ENCODE assay signal across 9 cellular contexts in genomic region chr17:27236710-27237315, GRCh38. TPM values are rescaled to one million over a fixed set of nuclear protein-coding genes. Genes with fewer than 3 reads are reported as not detected.
DNase-seq lines count a peak whose midpoint lies in the region; ATAC-seq and TF ChIP-seq lines count a peak whose summit lies in the region.
"Had no signal": no experiment of that assay in that cellular context is flagged by ENCODE, and none has a peak within 500 bp of the region (broad histone marks: within the 10 kb centered on the region; RNA-seq: fewer than 3 reads in every experiment).

No MANE protein-coding gene starts in this region.

- peaks cover 12% of the 10 kb centered on the region for H3K4me1 Mint-ChIP-seq in nephron
- H3K4me1 Mint-ChIP-seq in stimulated activated naive CD8-positive, alpha-beta T cell treated with anti-CD3 and anti-CD28 coated beads, Interleukin-15, amount 100 ng/mL, for 72 hours: peaks cover 33% of the 10 kb centered on the region

- peaks cover 24% of the 10 kb centered on the region for H3K27me3 Mint-ChIP-seq in nephron (ENCODE audit: low read depth)
- H3K27me3 Mint-ChIP-seq in stimulated activated naive CD8-positive, alpha-beta T cell treated with anti-CD3 and anti-CD28 coated beads, Interleukin-15, amount 100 ng/mL, for 72 hours: peaks cover 22% of the 10 kb centered on the region

- no peak overlapping the region for H3K27ac Mint-ChIP-seq in nephron
- H3K27ac Mint-ChIP-seq in stimulated activated naive CD8-positive, alpha-beta T cell treated with anti-CD3 and anti-CD28 coated beads, Interleukin-15, amount 100 ng/mL, for 72 hours: no peak overlapping the region
- H3K27ac Mint-ChIP-seq: T-helper 1 cell treated with Interleukin-12 subunit alpha and Interleukin-12 subunit beta and Interleukin-4 antibody, amounts not matched to agents 30 μg/mL and 1 μg/mL, for 36 hours had no signal

- no peak overlapping the region for H3K4me3 ChIP-seq in esophagus muscularis mucosa

- no peak for TF ChIP-seq POLR2A in esophagus muscularis mucosa (IDR thresholded peaks at IDR 0.05; ENCODE audit: low read depth)

- no peaks in the 10 kb centered on the region for H3K27me3 ChIP-seq in esophagus muscularis mucosa

- peaks cover 0 to 33% (median 11%) of the 10 kb centered on the region in 4 donors for H3K4me1 ChIP-seq in esophagus muscularis mucosa

- no peak for ATAC-seq in stimulated activated naive CD8-positive, alpha-beta T cell treated with anti-CD3 and anti-CD28 coated beads, Interleukin-15, amount 100 ng/mL, for 72 hours

- no peaks in the 10 kb centered on the region for H3K9me3 ChIP-seq in esophagus muscularis mucosa

- no peak overlapping the region for H3K4me3 Mint-ChIP-seq in nephron
- no peak overlapping the region for H3K4me3 Mint-ChIP-seq in stimulated activated naive CD8-positive, alpha-beta T cell treated with anti-CD3 and anti-CD28 coated beads, Interleukin-15, amount 100 ng/mL, for 72 hours
- H3K4me3 Mint-ChIP-seq: T-helper 1 cell treated with Interleukin-12 subunit alpha and Interleukin-12 subunit beta and Interleukin-4 antibody, amounts not matched to agents 30 μg/mL and 1 μg/mL, for 36 hours had no signal

- DNase-seq in COLO829 (ENCODE audit: low spot score) (peak; percentile 68), HT1080 (ENCODE audit: low read depth) (peak; percentile 50), OCI-M2 (lab: John Stamatoyannopoulos, UW; ENCODE audit: unreplicated experiment) (peak; percentile 69), activated T-cell treated with anti-CD3 and anti-CD28 coated beads for 1 hour (ENCODE audit: low read depth) (peak; percentile 68), esophagus muscularis mucosa (ENCODE audit: extremely low spot score) (no peak), GM19240 (ENCODE audit: insufficient read length, low spot score) (no peak)
- DNase-seq in stimulated activated naive CD8-positive, alpha-beta T cell treated with anti-CD3 and anti-CD28 coated beads, Interleukin-15, amount 100 ng/mL, for 72 hours: peak; percentile 59

- intact Hi-C loops in esophagus muscularis mucosa (cut with DNase I): loop anchor here (2.0 to 10.0 kb wide), 4 partner anchors 96 to 364 kb away; partner anchors contain the start of gene KSR1

- TF ChIP-seq CTCF in esophagus muscularis mucosa (IDR thresholded peaks at IDR 0.05): peak; percentile 91 to 95 (median 94)
- peak; percentile 87 to 94 (median 91) for TF ChIP-seq CTCF in nephron (IDR thresholded peaks at IDR 0.05; ENCODE audit: unreplicated experiment in 3 of 3)

- no peaks in the 10 kb centered on the region for H3K9me3 Mint-ChIP-seq in nephron
- H3K9me3 Mint-ChIP-seq in stimulated activated naive CD8-positive, alpha-beta T cell treated with anti-CD3 and anti-CD28 coated beads, Interleukin-15, amount 100 ng/mL, for 72 hours: no peaks in the 10 kb centered on the region
- H3K9me3 Mint-ChIP-seq: T-helper 1 cell treated with Interleukin-12 subunit alpha and Interleukin-12 subunit beta and Interleukin-4 antibody, amounts not matched to agents 30 μg/mL and 1 μg/mL, for 36 hours had no signal

- no peak overlapping the region for H3K27ac ChIP-seq in esophagus muscularis mucosa (replicated peaks in 1 of 4)

- no peaks in the 10 kb centered on the region for H3K36me3 Mint-ChIP-seq in nephron (ENCODE audit: low read depth)

- WGBS in esophagus muscularis mucosa: 51% methylated on average over 3 of the region's 3 CpGs

- no peaks in the 10 kb centered on the region for H3K36me3 ChIP-seq in esophagus muscularis mucosa

- TF ChIP-seq EP300 in esophagus muscularis mucosa (IDR thresholded peaks at IDR 0.05): no peak

RNA-seq across cellular contexts. Expression of gene WSB1, which starts 57.1 kb away (rescaled TPM):
- total RNA-seq in HT1080 (2014; rRNA removed; shearing (Covaris generic)): 31.7 and 62.4 TPM in 2 replicates
- polyA plus RNA-seq in HT1080 (2015; cell fraction: cytosol; rRNA removed): 29.0 and 30.2 TPM in 2 replicates
- polyA plus RNA-seq in HT1080 (2015; cell fraction: nucleus; rRNA removed): 444 and 485 TPM in 2 replicates
- total RNA-seq in esophagus muscularis mucosa: 100 to 1,000 TPM in 3 of 4 donors, 10 to 100 TPM in 1; 84.1 to 125 (median 118) TPM

Comparison
In these comparisons a context has a peak if more than half of its experiments do, and no peak if none do; other contexts are left out.
1. DNase-seq: peak in COLO829 (single experiment), HT1080 (single experiment), OCI-M2 (single experiment), activated T-cell treated with anti-CD3 and anti-CD28 coated beads for 1 hour (single experiment) and stimulated activated naive CD8-positive, alpha-beta T cell treated with anti-CD3 and anti-CD28 coated beads, Interleukin-15, amount 100 ng/mL, for 72 hours (2 of 2); none in esophagus muscularis mucosa (single experiment) and GM19240 (single experiment).